8 cellular contexts compared by ENCODE assay signal in the genomic region with DNA sequence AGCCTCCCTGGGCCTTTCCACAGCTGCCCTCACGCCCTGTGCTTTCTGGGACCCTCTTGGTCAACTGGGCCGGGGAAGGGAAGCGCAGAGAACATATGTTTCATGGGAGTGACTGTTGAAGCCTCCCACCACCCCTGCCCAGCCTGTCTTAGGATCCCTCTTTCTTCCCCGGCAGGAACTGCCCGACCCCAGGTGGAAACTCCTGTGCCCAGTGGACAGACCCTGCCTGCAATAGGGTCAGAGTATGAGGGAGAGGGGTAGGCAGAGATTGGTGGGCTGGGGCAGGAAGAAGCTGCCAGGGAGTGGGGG. TPM values are rescaled to one million over a fixed set of nuclear protein-coding genes. Genes with fewer than 3 reads are reported as not detected.
DNase-seq lines count a peak whose midpoint lies in the region; ATAC-seq and TF ChIP-seq lines count a peak whose summit lies in the region.

No MANE protein-coding gene starts in this region.

- H3K9me3 ChIP-seq in iPS-18c (ENCODE audit: control insufficient read depth, insufficient read depth, low read length) = no peaks in the 10 kb centered on the region

- TF ChIP-seq CTCF in HFFc6 (IDR thresholded peaks at IDR 0.05) = no peak

- H3K9me3 Mint-ChIP-seq in HFFc6 = no peaks in the 10 kb centered on the region
- no peaks in the 10 kb centered on the region for H3K9me3 Mint-ChIP-seq in activated T-helper 17 cell treated with anti-CD3 and anti-CD28 coated beads, Interleukin-2, amount 50 U/mL, for 72 hours
- H3K9me3 Mint-ChIP-seq in stimulated activated memory B cell treated with anti-CD40 and anti-IgM and Interleukin-4, amounts not matched to agents 10 μg/mL and 1 μg/mL and 100 μg/mL, for 72 hours = no peaks in the 10 kb centered on the region

- peaks cover 42% of the 10 kb centered on the region for H3K4me1 Mint-ChIP-seq in HFFc6 (ENCODE audit: low read depth)
- H3K4me1 Mint-ChIP-seq in activated T-helper 17 cell treated with anti-CD3 and anti-CD28 coated beads, Interleukin-2, amount 50 U/mL, for 72 hours = peaks cover 5% of the 10 kb centered on the region
- H3K4me1 Mint-ChIP-seq in stimulated activated memory B cell treated with anti-CD40 and anti-IgM and Interleukin-4, amounts not matched to agents 10 μg/mL and 1 μg/mL and 100 μg/mL, for 72 hours = peaks cover 18% of the 10 kb centered on the region

- no peaks in the 10 kb centered on the region for H3K27me3 Mint-ChIP-seq in HFFc6 (ENCODE audit: insufficient read depth)
- H3K27me3 Mint-ChIP-seq in activated T-helper 17 cell treated with anti-CD3 and anti-CD28 coated beads, Interleukin-2, amount 50 U/mL, for 72 hours = no peaks in the 10 kb centered on the region
- no peaks in the 10 kb centered on the region for H3K27me3 Mint-ChIP-seq in stimulated activated memory B cell treated with anti-CD40 and anti-IgM and Interleukin-4, amounts not matched to agents 10 μg/mL and 1 μg/mL and 100 μg/mL, for 72 hours

- H3K36me3 Mint-ChIP-seq in HFFc6 (ENCODE audit: low read depth) = peaks cover 14% of the 10 kb centered on the region; the same call in 1 of the 2 replicates
- no peaks in the 10 kb centered on the region for H3K36me3 Mint-ChIP-seq in activated T-helper 17 cell treated with anti-CD3 and anti-CD28 coated beads, Interleukin-2, amount 50 U/mL, for 72 hours (ENCODE audit: low read depth)
- peaks cover 11% of the 10 kb centered on the region for H3K36me3 Mint-ChIP-seq in stimulated activated memory B cell treated with anti-CD40 and anti-IgM and Interleukin-4, amounts not matched to agents 10 μg/mL and 1 μg/mL and 100 μg/mL, for 72 hours

- no peak for ATAC-seq in activated T-helper 17 cell treated with anti-CD3 and anti-CD28 coated beads, Interleukin-2, amount 50 U/mL, for 72 hours (replicated peaks)
- ATAC-seq in stimulated activated memory B cell treated with anti-CD40 and anti-IgM and Interleukin-4, amounts not matched to agents 10 μg/mL and 1 μg/mL and 100 μg/mL, for 72 hours = no peak
- ATAC-seq in GM21619 (IDR thresholded peaks at IDR 0.05; ENCODE audit: unreplicated experiment) (no peak), HG03097 (IDR thresholded peaks at IDR 0.05; ENCODE audit: low FRiP score, unreplicated experiment) (no peak)

- H3K4me3 ChIP-seq in iPS-18c (ENCODE audit: insufficient read depth, low read depth, low read length) = peak overlapping the region; percentile 9

- peak overlapping the region; percentile 99 for H3K27ac Mint-ChIP-seq in HFFc6
- H3K27ac Mint-ChIP-seq in activated T-helper 17 cell treated with anti-CD3 and anti-CD28 coated beads, Interleukin-2, amount 50 U/mL, for 72 hours = peak overlapping the region; percentile 93
- H3K27ac Mint-ChIP-seq in stimulated activated memory B cell treated with anti-CD40 and anti-IgM and Interleukin-4, amounts not matched to agents 10 μg/mL and 1 μg/mL and 100 μg/mL, for 72 hours = peak overlapping the region; percentile 87

- DNase-seq in HFFc6 (no peak), NCI-H146 (lab: John Stamatoyannopoulos, UW) (no peak)
- no peak for DNase-seq in effector CD4-positive, alpha-beta T cell

- H3K4me3 Mint-ChIP-seq in HFFc6 = peak overlapping the region; percentile 76
- H3K4me3 Mint-ChIP-seq in activated T-helper 17 cell treated with anti-CD3 and anti-CD28 coated beads, Interleukin-2, amount 50 U/mL, for 72 hours = peak overlapping the region; percentile 76
- peak overlapping the region; percentile 76 for H3K4me3 Mint-ChIP-seq in stimulated activated memory B cell treated with anti-CD40 and anti-IgM and Interleukin-4, amounts not matched to agents 10 μg/mL and 1 μg/mL and 100 μg/mL, for 72 hours

RNA-seq across cellular contexts. Expression of gene HEXIM2, which starts 10.5 kb away (rescaled TPM):
- 1 to 10 TPM; 4.8 to 9.5 (median 6.2) TPM for total RNA-seq in HFFc6 (2021; fragmentation: NEBNext Ultra II Directional; extraction: Animal tissue kit (Norgen Biotek cat#: 25700))
- total RNA-seq in activated T-helper 17 cell treated with anti-CD3 and anti-CD28 coated beads, Interleukin-2, amount 50 U/mL, for 72 hours = 1 to 10 TPM; 6.1 to 8.5 TPM

RNA-seq across cellular contexts. Expression of gene HEXIM1, which starts 23.9 kb away (rescaled TPM):
- total RNA-seq in HFFc6 (2021; fragmentation: NEBNext Ultra II Directional; extraction: Animal tissue kit (Norgen Biotek cat#: 25700)) = 10 to 100 TPM; 31.8 to 42.0 (median 34.5) TPM
- total RNA-seq in activated T-helper 17 cell treated with anti-CD3 and anti-CD28 coated beads, Interleukin-2, amount 50 U/mL, for 72 hours = 10 to 100 TPM; 45.9 to 66.4 TPM

RNA-seq across cellular contexts. Expression of gene ACBD4, which starts 36.7 kb away (rescaled TPM):
- 1 to 10 TPM; 5.0 to 8.0 (median 6.5) TPM for total RNA-seq in HFFc6 (2021; fragmentation: NEBNext Ultra II Directional; extraction: Animal tissue kit (Norgen Biotek cat#: 25700))
- total RNA-seq in activated T-helper 17 cell treated with anti-CD3 and anti-CD28 coated beads, Interleukin-2, amount 50 U/mL, for 72 hours = 10 to 100 TPM in 1 of 2 donors, 1 to 10 TPM in 1; 9.8 to 12.6 TPM

RNA-seq across cellular contexts. Expression of gene PLCD3, which starts 39.9 kb away (rescaled TPM):
- total RNA-seq in HFFc6 (2021; fragmentation: NEBNext Ultra II Directional; extraction: Animal tissue kit (Norgen Biotek cat#: 25700)) = 100 to 1,000 TPM in 1 of 6 experiments, 10 to 100 TPM in 5; 77.2 to 112 (median 83.8) TPM
- total RNA-seq in activated T-helper 17 cell treated with anti-CD3 and anti-CD28 coated beads, Interleukin-2, amount 50 U/mL, for 72 hours = 1 to 10 TPM; 3.1 to 6.5 TPM

RNA-seq across cellular contexts. Expression of gene FMNL1, which starts 49.5 kb away (rescaled TPM):
- 1 to 10 TPM; 1.6 to 8.0 (median 6.0) TPM for total RNA-seq in HFFc6 (2021; fragmentation: NEBNext Ultra II Directional; extraction: Animal tissue kit (Norgen Biotek cat#: 25700))
- total RNA-seq in activated T-helper 17 cell treated with anti-CD3 and anti-CD28 coated beads, Interleukin-2, amount 50 U/mL, for 72 hours = 100 to 1,000 TPM; 262 to 496 TPM
